In the genomic region with DNA sequence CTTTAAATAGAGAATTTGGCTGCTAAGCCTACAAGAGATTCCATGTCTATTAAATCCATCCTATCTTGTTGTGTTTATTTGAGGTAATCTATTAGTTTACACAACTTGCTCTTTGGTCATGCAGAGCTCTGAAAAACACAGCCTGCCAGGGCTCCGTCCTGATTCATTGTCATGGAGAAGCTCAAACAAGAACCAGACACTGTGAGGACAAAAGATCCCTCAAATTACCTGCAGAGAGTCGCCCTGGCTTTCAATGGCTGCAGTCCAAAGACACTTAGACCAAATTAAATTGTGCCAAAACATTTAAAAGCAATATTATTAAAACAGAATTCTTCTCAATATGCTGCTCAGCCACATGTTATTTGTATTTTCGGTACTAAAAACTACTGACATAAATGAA, we compare ENCODE assay signal across 14 cellular contexts.
DNase-seq lines count a peak whose midpoint lies in the region; TF ChIP-seq lines count a peak whose summit lies in the region.
"Had no signal": no experiment of that assay in that cellular context is flagged by ENCODE, and none has a peak within 500 bp of the region (broad histone marks: within the 10 kb centered on the region; RNA-seq: fewer than 3 reads in every experiment).

No MANE protein-coding gene starts in this region.

- H4K91ac ChIP-seq in neuronal stem cell (ENCODE audit: low read depth, low read length, poor library complexity): no peak overlapping the region

- no peak overlapping the region for H2BK12ac ChIP-seq in neuronal stem cell (ENCODE audit: low read length)

- no peak overlapping the region for H3K4me3 ChIP-seq in fibroblast of mammary gland (ENCODE audit: control insufficient read depth, low read depth, low read length)
- H3K4me3 ChIP-seq in neuronal stem cell (ENCODE audit: low read length in 2 of 2): no peak overlapping the region
- H3K4me3 ChIP-seq in tibial artery: no peak overlapping the region
- H3K4me3 ChIP-seq: transverse colon had no signal

- no peak overlapping the region for H4K8ac ChIP-seq in neuronal stem cell (ENCODE audit: low read depth, low read length)

- H2AK5ac ChIP-seq in neuronal stem cell (ENCODE audit: low read depth, low read length): no peak overlapping the region

- DNase-seq in M059J (ENCODE audit: low read depth) (peak; percentile 55), NCI-H774 (lab: John Stamatoyannopoulos, UW) (peak; percentile 80), fibroblast of mammary gland (ENCODE audit: low read depth) (peak; percentile 8), neuronal stem cell (ENCODE audit: low spot score) (peak; percentile 11), tibial artery (no peak), NCI-H2171 treated with DMSO at 0.1 percent for 48 hours (lab: John Stamatoyannopoulos, UW) (no peak), posterior vena cava (ENCODE audit: low spot score) (no peak)
- DNase-seq: activated CD4-positive, alpha-beta memory T cell treated with anti-CD3 and anti-CD28 coated beads, Interleukin-2, amount 10 ng/mL, durations not matched to agents 7 days and 5 days; activated effector memory CD4-positive, alpha-beta T cell treated with anti-CD3 and anti-CD28 coated beads, Interleukin-2, amount 50 U/mL, for 16 hours; CD8-positive, alpha-beta memory T cell; NCI-H1694; PC-3; transverse colon had no signal

- H3K27ac ChIP-seq in neuronal stem cell (replicated peaks; ENCODE audit: low read length) (no peak overlapping the region), tibial artery (no peak overlapping the region)
- H3K27ac ChIP-seq: parathyroid adenoma, transverse colon had no signal

- no peak overlapping the region for H3K23ac ChIP-seq in neuronal stem cell (ENCODE audit: low read depth, low read length, poor library complexity)

- no peak overlapping the region for H2BK120ac ChIP-seq in neuronal stem cell (ENCODE audit: low read depth, low read length)

- H3K27me3 ChIP-seq in neuronal stem cell (ENCODE audit: control insufficient read depth in 3 of 3, insufficient read depth in 3 of 3, low read depth in 1 of 3, low read length in 3 of 3): no peaks in the 10 kb centered on the region
- H3K27me3 ChIP-seq in tibial artery: no peaks in the 10 kb centered on the region
- H3K27me3 ChIP-seq: transverse colon had no signal

- no peak overlapping the region for H3K18ac ChIP-seq in neuronal stem cell (ENCODE audit: low read length)

- H3K14ac ChIP-seq in neuronal stem cell (ENCODE audit: low read length): no peak overlapping the region

- H3K9ac ChIP-seq in neuronal stem cell (ENCODE audit: low read depth, low read length, poor library complexity): no peak overlapping the region
- H3K9ac ChIP-seq: parathyroid adenoma had no signal

- H2BK5ac ChIP-seq in neuronal stem cell (ENCODE audit: low read length): no peak overlapping the region

- intact Hi-C loops in tibial artery (cut with DNase I; ENCODE audit: low total_unique reads): no loop called here
- intact Hi-C loops in posterior vena cava (cut with DNase I): no loop called here

- no peak overlapping the region for H3K4me2 ChIP-seq in neuronal stem cell (ENCODE audit: insufficient read depth, low read length, poor library complexity, severe bottlenecking)

- no peaks in the 10 kb centered on the region for H3K9me3 ChIP-seq in neuronal stem cell (replicated peaks in 1 of 2; ENCODE audit: control insufficient read depth in 2 of 2, insufficient read depth in 1 of 2, low read depth in 1 of 2, low read length in 2 of 2)
- H3K9me3 ChIP-seq in tibial artery: no peaks in the 10 kb centered on the region
- H3K9me3 ChIP-seq: transverse colon had no signal

- no peak overlapping the region for H3K4ac ChIP-seq in neuronal stem cell (ENCODE audit: low read length)

- H3K36me3 ChIP-seq in neuronal stem cell (replicated peaks in 1 of 2; ENCODE audit: control insufficient read depth in 2 of 2, insufficient read depth in 2 of 2, low read length in 2 of 2) (no peaks in the 10 kb centered on the region), tibial artery (no peaks in the 10 kb centered on the region)
- H3K36me3 ChIP-seq: transverse colon had no signal

- no peak overlapping the region for H2AFZ ChIP-seq in neuronal stem cell (ENCODE audit: low read length)
- H2AFZ ChIP-seq: parathyroid adenoma had no signal

- peaks cover 0 to 34% of the 10 kb centered on the region in 2 donors for H3K4me1 ChIP-seq in neuronal stem cell (ENCODE audit: control insufficient read depth in 2 of 2, insufficient read depth in 1 of 2, low read depth in 1 of 2, low read length in 2 of 2)
- H3K4me1 ChIP-seq in tibial artery: no peaks in the 10 kb centered on the region
- H3K4me1 ChIP-seq: parathyroid adenoma, transverse colon had no signal

- no peaks in the 10 kb centered on the region for H3K79me1 ChIP-seq in neuronal stem cell (ENCODE audit: low read depth, low read length)

- TF ChIP-seq CTCF in fibroblast of mammary gland (conservative IDR thresholded peaks at IDR 0.05; ENCODE audit: control insufficient read depth, insufficient read depth, low read depth, low read length) (no peak), tibial artery (IDR thresholded peaks at IDR 0.05) (no peak)

- H2BK15ac ChIP-seq in neuronal stem cell (ENCODE audit: low read length): no peak overlapping the region

- WGBS in neuronal stem cell (ENCODE audit: extremely low coverage in 2 of 2, insufficient read length in 2 of 2, insufficient replicate concordance in 1 of 2), 2 donors: no CpG with 5 or more reads among the region's 3 CpGs

Comparison
In these comparisons a context has a peak if more than half of its experiments do, and no peak if none do; other contexts are left out.
1. DNase-seq: peak in M059J (single experiment), NCI-H774 (single experiment), fibroblast of mammary gland (single experiment) and neuronal stem cell (single experiment); none in tibial artery (0 of 2), NCI-H2171 treated with DMSO at 0.1 percent for 48 hours (single experiment) and posterior vena cava (single experiment).